In the genomic region with DNA sequence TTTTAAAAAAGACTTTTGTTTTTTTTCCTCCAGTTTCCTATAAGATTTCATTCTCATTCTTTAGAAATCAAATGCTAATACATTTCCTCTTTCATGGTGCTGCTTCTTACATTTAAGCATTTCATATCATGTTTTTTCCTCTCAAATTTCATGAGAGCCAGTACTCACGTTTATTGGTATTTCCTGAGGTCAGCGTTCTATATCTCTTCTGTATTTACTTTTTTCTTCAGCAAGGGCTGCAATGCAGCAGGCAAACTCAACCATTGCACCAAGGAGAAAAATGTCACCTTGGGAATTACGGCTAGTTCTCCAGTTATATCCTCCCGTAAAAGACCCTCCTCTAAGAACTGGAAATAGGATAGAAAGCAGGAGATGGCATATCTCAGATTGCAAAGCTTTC, we compare ENCODE assay signal across 39 cellular contexts. TPM values are rescaled to one million over a fixed set of nuclear protein-coding genes. Genes with fewer than 3 reads are reported as not detected.
"Had no signal": no experiment of that assay in that cellular context is flagged by ENCODE, and none has a peak within 500 bp of the region (broad histone marks: within the 10 kb centered on the region; RNA-seq: fewer than 3 reads in every experiment).

No MANE protein-coding gene starts in this region.

- DNase-seq: Karpas-422, Kasumi-1, KG1, MG63, MM.1S, MV-4-11, NCI-H1048, NCI-H1092 treated with DMSO at 0.1 percent for 48 hours, NCI-H1105, NCI-H1105 treated with DMSO at 0.1 percent for 48 hours, NCI-H1417, NCI-H1417 treated with DMSO at 0.1 percent for 48 hours, NCI-H1436, NCI-H1436 treated with DMSO at 0.1 percent for 48 hours, NCI-H146, NCI-H1694, NCI-H1694 treated with DMSO at 0.1 percent for 48 hours, NCI-H187, NCI-H187 treated with DMSO at 0.1 percent for 48 hours, NCI-H1930, NCI-H2029, NCI-H2029 treated with DMSO at 0.1 percent for 48 hours, NCI-H2081, NCI-H2081 treated with DMSO at 0.1 percent for 48 hours, NCI-H2107, NCI-H2171, NCI-H2171 treated with DMSO at 0.1 percent for 48 hours, NCI-H2227 treated with DMSO at 0.1 percent for 48 hours, NCI-H226, NCI-H345, NCI-H446, NCI-H446 treated with DMSO at 0.1 percent for 48 hours, NCI-H510A, NCI-H510A treated with DMSO at 0.1 percent for 48 hours had no signal

- H3K36me3 ChIP-seq: MG63 had no signal

- H3K27ac ChIP-seq: KMS-11 had no signal

- H3K4me3 ChIP-seq: MG63 had no signal

- H3K4me2 ChIP-seq: KMS-11 had no signal

- H3K27me3 ChIP-seq: MG63 had no signal

- H3K9me3 ChIP-seq: MG63 had no signal

- H3K9ac ChIP-seq: KMS-11 had no signal

RNA-seq across cellular contexts. Expression of gene UPP2, which starts 32.4 kb away (rescaled TPM):
- total RNA-seq: LHCN-M2, M059J, MCF 10A, NCI-H460 had no signal
